In the genomic region with DNA sequence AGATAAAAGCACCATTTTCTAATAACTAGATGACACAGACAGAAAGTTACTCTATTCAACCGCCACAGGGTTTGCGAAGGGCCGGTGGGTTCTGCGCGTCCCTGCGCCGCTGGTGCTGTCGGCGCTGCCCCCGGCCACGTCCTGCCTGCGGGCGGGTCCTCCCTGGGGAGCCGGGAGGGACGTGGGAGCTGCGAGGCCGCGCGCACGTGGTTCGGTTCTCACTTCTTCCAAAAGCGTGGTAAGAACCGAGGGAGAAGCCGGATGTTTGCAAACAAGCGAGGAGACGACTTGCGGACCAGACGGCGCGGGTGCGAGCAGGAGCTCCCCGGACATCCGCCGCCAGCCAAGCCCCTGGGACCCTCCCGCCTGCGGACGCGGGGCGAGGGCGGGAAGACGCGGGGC, we compare ENCODE assay signal across 8 cellular contexts. TPM values are rescaled to one million over a fixed set of nuclear protein-coding genes. Genes with fewer than 3 reads are reported as not detected.
DNase-seq lines count a peak whose midpoint lies in the region; ATAC-seq and TF ChIP-seq lines count a peak whose summit lies in the region.

No MANE protein-coding gene starts in this region.

- WGBS in urinary bladder, result 2% methylated on average over 42 of the region's 42 CpGs

- H3K4me3 ChIP-seq in breast epithelium, result peak overlapping the region; percentile 40 to 77 (median 57)
- peak overlapping the region; percentile 55 for H3K4me3 ChIP-seq in urinary bladder (ENCODE audit: low read depth, low read length)

- H3K27me3 ChIP-seq in breast epithelium, result peaks cover 2 to 82% of the 10 kb centered on the region in 2 donors

- CTCF ChIA-PET in MCF 10A (lab: Yijun Ruan, JAX), result no interaction called here

- no peak overlapping the region for H3K4me3 Mint-ChIP-seq in MCF 10A (ENCODE audit: unreplicated experiment)
- peak overlapping the region; percentile 53 for H3K4me3 Mint-ChIP-seq in activated naive CD8-positive, alpha-beta T cell treated with anti-CD3 and anti-CD28 coated beads, Interleukin-2, amount 50 U/mL, for 24 hours

- H3K9me3 ChIP-seq in breast epithelium, result no peaks in the 10 kb centered on the region

- H3K27me3 Mint-ChIP-seq in MCF 10A (ENCODE audit: insufficient read depth, unreplicated experiment), result peaks cover 51% of the 10 kb centered on the region
- H3K27me3 Mint-ChIP-seq in activated naive CD8-positive, alpha-beta T cell treated with anti-CD3 and anti-CD28 coated beads, Interleukin-2, amount 50 U/mL, for 24 hours, result peaks cover 78% of the 10 kb centered on the region

- no peak overlapping the region for H3K27ac ChIP-seq in breast epithelium
- no peak overlapping the region for H3K27ac ChIP-seq in urinary bladder (ENCODE audit: low read depth)

- POLR2A ChIA-PET in MCF 10A (lab: Yijun Ruan, JAX), result no interaction called here

- H3K36me3 Mint-ChIP-seq in MCF 10A (ENCODE audit: insufficient read depth, unreplicated experiment), result no peaks in the 10 kb centered on the region
- peaks cover 4% of the 10 kb centered on the region for H3K36me3 Mint-ChIP-seq in activated naive CD8-positive, alpha-beta T cell treated with anti-CD3 and anti-CD28 coated beads, Interleukin-2, amount 50 U/mL, for 24 hours (ENCODE audit: low read depth)

- ATAC-seq in activated naive CD8-positive, alpha-beta T cell treated with anti-CD3 and anti-CD28 coated beads, Interleukin-2, amount 50 U/mL, for 24 hours, result no peak
- ATAC-seq in left lobe of liver, result peak; percentile 21
- no peak for ATAC-seq in GM19351 (IDR thresholded peaks at IDR 0.05; ENCODE audit: unreplicated experiment)

- DNase-seq in breast epithelium (ENCODE audit: low spot score in 2 of 2) (no peak), MCF 10A (ENCODE audit: unreplicated experiment) (no peak), left lobe of liver (ENCODE audit: low spot score) (no peak), GF-D8 (lab: John Stamatoyannopoulos, UW) (no peak), NOMO-1 treated with dmso at 0.1 percent for 144 hours (lab: John Stamatoyannopoulos, UW; ENCODE audit: unreplicated experiment) (no peak)
- peak; percentile 25 for DNase-seq in activated naive CD8-positive, alpha-beta T cell treated with anti-CD3 and anti-CD28 coated beads, Interleukin-2, amount 50 U/mL, for 24 hours

- peaks cover 0 to 6% of the 10 kb centered on the region in 2 donors for H3K4me1 ChIP-seq in breast epithelium
- H3K4me1 ChIP-seq in urinary bladder (ENCODE audit: insufficient read depth), result no peaks in the 10 kb centered on the region

- no peak overlapping the region for H3K27ac Mint-ChIP-seq in MCF 10A (ENCODE audit: low read depth, unreplicated experiment)
- no peak overlapping the region for H3K27ac Mint-ChIP-seq in activated naive CD8-positive, alpha-beta T cell treated with anti-CD3 and anti-CD28 coated beads, Interleukin-2, amount 50 U/mL, for 24 hours

- H3K36me3 ChIP-seq in breast epithelium (no peaks in the 10 kb centered on the region), urinary bladder (ENCODE audit: insufficient read depth) (no peaks in the 10 kb centered on the region)

- TF ChIP-seq POLR2A in breast epithelium (IDR thresholded peaks at IDR 0.05), result no peak

- no TSS peak for BruUV-seq in MCF 10A (replicated peaks; lab: Mats Ljungman, UMichigan)

- no peak for TF ChIP-seq CTCF in breast epithelium (IDR thresholded peaks at IDR 0.05)
- no peak for TF ChIP-seq CTCF in MCF 10A (IDR thresholded peaks at IDR 0.05; ENCODE audit: unreplicated experiment)

- intact Hi-C loops in breast epithelium (cut with DNase I; ENCODE audit: low total_unique reads), result no loop called here
- intact Hi-C loops in MCF 10A (cut with micrococcal nuclease), result no loop called here

- H3K4me1 Mint-ChIP-seq in MCF 10A (ENCODE audit: insufficient read depth, unreplicated experiment), result peaks cover 9% of the 10 kb centered on the region
- peaks cover 10% of the 10 kb centered on the region for H3K4me1 Mint-ChIP-seq in activated naive CD8-positive, alpha-beta T cell treated with anti-CD3 and anti-CD28 coated beads, Interleukin-2, amount 50 U/mL, for 24 hours

- no peaks in the 10 kb centered on the region for H3K9me3 Mint-ChIP-seq in MCF 10A (ENCODE audit: unreplicated experiment)
- no peaks in the 10 kb centered on the region for H3K9me3 Mint-ChIP-seq in activated naive CD8-positive, alpha-beta T cell treated with anti-CD3 and anti-CD28 coated beads, Interleukin-2, amount 50 U/mL, for 24 hours

RNA-seq across cellular contexts. Expression of a gene that starts 12.5 kb away (rescaled TPM):
- 100 to 1,000 TPM in 1 of 3 donors, 10 to 100 TPM in 2; 27.2 to 169 (median 94.6) TPM for total RNA-seq in breast epithelium
- total RNA-seq in MCF 10A (2022), result not detected in 2 replicates
- total RNA-seq in left lobe of liver, result 8.8 TPM
- 7.0 TPM for total RNA-seq in urinary bladder
- polyA plus RNA-seq in urinary bladder, result 11.9 TPM
